8 cellular contexts compared by ENCODE assay signal in the genomic region with DNA sequence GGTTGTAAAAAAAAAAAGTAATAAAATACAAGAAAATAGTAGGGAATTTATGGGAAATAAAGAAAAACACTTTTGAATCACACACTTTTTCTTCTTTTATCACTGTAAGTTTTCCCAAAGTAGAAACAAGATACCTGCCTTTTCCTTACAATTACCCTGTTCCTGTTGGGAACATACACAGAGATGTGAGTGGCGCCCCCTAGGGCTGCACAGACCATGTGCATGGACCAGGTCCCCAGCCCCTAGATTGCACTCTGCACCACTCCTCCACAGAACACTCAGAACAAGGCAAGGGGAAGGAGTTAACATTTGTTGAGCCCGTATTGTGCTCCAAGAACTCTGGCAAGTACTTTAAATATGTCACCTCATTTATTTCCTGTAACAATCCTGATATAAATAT.
DNase-seq lines count a peak whose midpoint lies in the region; ATAC-seq and TF ChIP-seq lines count a peak whose summit lies in the region.

No MANE protein-coding gene starts in this region.

- H3K4me1 Mint-ChIP-seq in activated CD4-positive, alpha-beta memory T cell treated with anti-CD3 and anti-CD28 coated beads for 36 hours (ENCODE audit: low read depth): no peaks in the 10 kb centered on the region
- no peaks in the 10 kb centered on the region for H3K4me1 Mint-ChIP-seq in activated CD4-positive, alpha-beta memory T cell treated with anti-CD3 and anti-CD28 coated beads, Interleukin-2, amount 10 ng/mL, durations not matched to agents 7 days and 5 days

- H3K9me2 ChIP-seq in PC-9 (ENCODE audit: insufficient read depth): no peaks in the 10 kb centered on the region

- no peak for ATAC-seq in stimulated activated naive CD8-positive, alpha-beta T cell treated with anti-CD3 and anti-CD28 coated beads, Interleukin-15, Interleukin-2, amounts not matched to agents 100 U/mL and 50 U/mL, for 24 hours
- ATAC-seq in GM21786 (IDR thresholded peaks at IDR 0.05; ENCODE audit: unreplicated experiment) (no peak), HG03095 (IDR thresholded peaks at IDR 0.05; ENCODE audit: unreplicated experiment) (no peak), GM19467 (IDR thresholded peaks at IDR 0.05; ENCODE audit: unreplicated experiment) (no peak)

- H3K27ac Mint-ChIP-seq in activated CD4-positive, alpha-beta memory T cell treated with anti-CD3 and anti-CD28 coated beads for 36 hours: no peak overlapping the region
- H3K27ac Mint-ChIP-seq in activated CD4-positive, alpha-beta memory T cell treated with anti-CD3 and anti-CD28 coated beads, Interleukin-2, amount 10 ng/mL, durations not matched to agents 7 days and 5 days: no peak overlapping the region

- H3K36me3 Mint-ChIP-seq in activated CD4-positive, alpha-beta memory T cell treated with anti-CD3 and anti-CD28 coated beads for 36 hours: no peaks in the 10 kb centered on the region
- H3K36me3 Mint-ChIP-seq in activated CD4-positive, alpha-beta memory T cell treated with anti-CD3 and anti-CD28 coated beads, Interleukin-2, amount 10 ng/mL, durations not matched to agents 7 days and 5 days (ENCODE audit: low read depth): no peaks in the 10 kb centered on the region

- no peaks in the 10 kb centered on the region for H3K27me3 Mint-ChIP-seq in activated CD4-positive, alpha-beta memory T cell treated with anti-CD3 and anti-CD28 coated beads for 36 hours
- H3K27me3 Mint-ChIP-seq in activated CD4-positive, alpha-beta memory T cell treated with anti-CD3 and anti-CD28 coated beads, Interleukin-2, amount 10 ng/mL, durations not matched to agents 7 days and 5 days: peaks cover 2% of the 10 kb centered on the region

- CTCF ChIA-PET in activated CD4-positive, alpha-beta memory T cell treated with anti-CD3 and anti-CD28 coated beads for 36 hours (lab: Charles Lee): no interaction called here
- CTCF ChIA-PET in activated CD4-positive, alpha-beta memory T cell treated with anti-CD3 and anti-CD28 coated beads, Interleukin-2, amount 10 ng/mL, durations not matched to agents 7 days and 5 days (lab: Charles Lee): no interaction called here
- CTCF ChIA-PET in PC-9 (lab: Charles Lee): no interaction called here

- H3K4me2 ChIP-seq in PC-9: no peak overlapping the region

- H3K9me3 ChIP-seq in PC-9 (ENCODE audit: insufficient read depth, low read depth): no peaks in the 10 kb centered on the region

- no peaks in the 10 kb centered on the region for H3K36me3 ChIP-seq in PC-9 (ENCODE audit: low read depth)

- peak; percentile 35 for DNase-seq in activated CD4-positive, alpha-beta memory T cell treated with anti-CD3 and anti-CD28 coated beads for 36 hours
- no peak for DNase-seq in activated CD4-positive, alpha-beta memory T cell treated with anti-CD3 and anti-CD28 coated beads, Interleukin-2, amount 10 ng/mL, durations not matched to agents 7 days and 5 days
- no peak for DNase-seq in PC-9
- peak; percentile 7 for DNase-seq in germinal center (ENCODE audit: low spot score)
- peak; percentile 51 for DNase-seq in stimulated activated naive CD8-positive, alpha-beta T cell treated with anti-CD3 and anti-CD28 coated beads, Interleukin-15, Interleukin-2, amounts not matched to agents 100 U/mL and 50 U/mL, for 24 hours

- intact Hi-C loops in activated CD4-positive, alpha-beta memory T cell treated with anti-CD3 and anti-CD28 coated beads for 36 hours (cut with micrococcal nuclease): no loop called here
- intact Hi-C loops in PC-9 (cut with micrococcal nuclease; ENCODE audit: unreplicated experiment): no loop called here

- no peak overlapping the region for H3K4me3 Mint-ChIP-seq in activated CD4-positive, alpha-beta memory T cell treated with anti-CD3 and anti-CD28 coated beads for 36 hours
- H3K4me3 Mint-ChIP-seq in activated CD4-positive, alpha-beta memory T cell treated with anti-CD3 and anti-CD28 coated beads, Interleukin-2, amount 10 ng/mL, durations not matched to agents 7 days and 5 days: no peak overlapping the region

- H3F3A ChIP-seq in PC-9 (ENCODE audit: insufficient read depth, low read depth): no peaks in the 10 kb centered on the region

- H3K79me2 ChIP-seq in PC-9 (ENCODE audit: low read depth): no peaks in the 10 kb centered on the region

- no peaks in the 10 kb centered on the region for H3K4me1 ChIP-seq in PC-9 (replicated peaks; ENCODE audit: insufficient read depth)

- peak; percentile 47; the same call in 1 of the 2 replicates for TF ChIP-seq CTCF in PC-9 (conservative IDR thresholded peaks at IDR 0.05)

- no peaks in the 10 kb centered on the region for H4K20me1 ChIP-seq in PC-9 (ENCODE audit: insufficient read depth)

- POLR2A ChIA-PET in activated CD4-positive, alpha-beta memory T cell treated with anti-CD3 and anti-CD28 coated beads for 36 hours (lab: Charles Lee): no interaction called here
- POLR2A ChIA-PET in activated CD4-positive, alpha-beta memory T cell treated with anti-CD3 and anti-CD28 coated beads, Interleukin-2, amount 10 ng/mL, durations not matched to agents 7 days and 5 days (lab: Charles Lee): no interaction called here
- POLR2A ChIA-PET in PC-9 (lab: Charles Lee; ENCODE audit: unreplicated experiment): no interaction called here

- H3K27ac ChIP-seq in PC-9: no peak overlapping the region

- H2AFZ ChIP-seq in PC-9: no peak overlapping the region

- BruUV-seq in PC-9 (replicated peaks; lab: Mats Ljungman, UMichigan): no TSS peak

- no peak overlapping the region for H3K4me3 ChIP-seq in PC-9

- H3K27me3 ChIP-seq in PC-9 (ENCODE audit: insufficient read depth, low read depth): no peaks in the 10 kb centered on the region

- no peaks in the 10 kb centered on the region for H3K9me3 Mint-ChIP-seq in activated CD4-positive, alpha-beta memory T cell treated with anti-CD3 and anti-CD28 coated beads for 36 hours
- no peaks in the 10 kb centered on the region for H3K9me3 Mint-ChIP-seq in activated CD4-positive, alpha-beta memory T cell treated with anti-CD3 and anti-CD28 coated beads, Interleukin-2, amount 10 ng/mL, durations not matched to agents 7 days and 5 days

Comparison
In these comparisons a context has a peak if more than half of its experiments do, and no peak if none do; other contexts are left out.
1. DNase-seq: peak in activated CD4-positive, alpha-beta memory T cell treated with anti-CD3 and anti-CD28 coated beads for 36 hours (single experiment), germinal center (single experiment) and stimulated activated naive CD8-positive, alpha-beta T cell treated with anti-CD3 and anti-CD28 coated beads, Interleukin-15, Interleukin-2, amounts not matched to agents 100 U/mL and 50 U/mL, for 24 hours (single experiment); none in activated CD4-positive, alpha-beta memory T cell treated with anti-CD3 and anti-CD28 coated beads, Interleukin-2, amount 10 ng/mL, durations not matched to agents 7 days and 5 days (single experiment) and PC-9 (0 of 2).